Comparison of ENCODE assay signal across 12 cellular contexts in genomic region chr21:32463889-32464300, GRCh38. TPM values are rescaled to one million over a fixed set of nuclear protein-coding genes. Genes with fewer than 3 reads are reported as not detected.
DNase-seq lines count a peak whose midpoint lies in the region; ATAC-seq, FAIRE-seq and TF ChIP-seq lines count a peak whose summit lies in the region.
"Had no signal": no experiment of that assay in that cellular context is flagged by ENCODE, and none has a peak within 500 bp of the region (broad histone marks: within the 10 kb centered on the region; RNA-seq: fewer than 3 reads in every experiment).

No MANE protein-coding gene starts in this region.

- TF ChIP-seq CTCF in A549 (IDR thresholded peaks at IDR 0.05) (no peak), coronary artery (IDR thresholded peaks at IDR 0.05) (no peak)

- TF ChIP-seq POLR2A in A549 (IDR thresholded peaks at IDR 0.05; ENCODE audit: low read length), result no peak

- no peak for TF ChIP-seq RAD21 in A549 (conservative IDR thresholded peaks at IDR 0.05 in 1 of 2, IDR thresholded peaks at IDR 0.05 in 1 of 2)

- H3K9ac ChIP-seq in mesenchymal stem cell (ENCODE audit: low read length), result peak overlapping the region; percentile 19
- H3K9ac ChIP-seq: BLaER1 treated with 17β-estradiol and CSF1 and Interleukin-3, amounts not matched to agents 10 nM and 100 nM had no signal

- no peaks in the 10 kb centered on the region for H3K27me3 ChIP-seq in mesenchymal stem cell (ENCODE audit: control insufficient read depth in 1 of 2, insufficient read depth in 1 of 2, low read length in 2 of 2)
- H3K27me3 ChIP-seq: BLaER1 treated with 17β-estradiol and CSF1 and Interleukin-3, amounts not matched to agents 10 nM and 100 nM; upper lobe of left lung had no signal

- H2BK120ac ChIP-seq in mesenchymal stem cell (ENCODE audit: low read depth, low read length), result no peak overlapping the region

- H3K18ac ChIP-seq in mesenchymal stem cell (ENCODE audit: low read depth in 1 of 2, low read length in 2 of 2), result no peak overlapping the region

- ATAC-seq in A549 (peak; percentile 81 to 85), GM21529 (IDR thresholded peaks at IDR 0.05; ENCODE audit: unreplicated experiment) (no peak), HG03139 (IDR thresholded peaks at IDR 0.05; ENCODE audit: unreplicated experiment) (no peak)

- no peak overlapping the region for H2AFZ ChIP-seq in mesenchymal stem cell (ENCODE audit: low read depth, low read length)

- WGBS in A549 (ENCODE audit: missing lambda C conversion rate), result 3% methylated on average over 8 of the region's 8 CpGs
- WGBS in mesenchymal stem cell, result 92% methylated on average over 8 of the region's 8 CpGs

- DNase-seq in A549 (ENCODE audit: low read depth in 1 of 2, low spot score in 1 of 2) (peak in 1 of 2 experiments; percentile 90), M059J (ENCODE audit: low read depth) (peak; percentile 99), coronary artery (ENCODE audit: low spot score) (no peak), mesenchymal stem cell (no peak), Kasumi-1 (lab: John Stamatoyannopoulos, UW) (no peak), superior temporal gyrus (ENCODE audit: extremely low spot score) (no peak)
- DNase-seq: T-helper 9 cell, upper lobe of left lung had no signal

- H3K4me3 ChIP-seq in A549 (no peak overlapping the region), coronary artery (peak overlapping the region; percentile 45), mesenchymal stem cell (ENCODE audit: insufficient read depth in 1 of 2, low read depth in 1 of 2, low read length in 2 of 2) (no peak overlapping the region)
- H3K4me3 ChIP-seq: BLaER1 treated with 17β-estradiol and CSF1 and Interleukin-3, amounts not matched to agents 10 nM and 100 nM; upper lobe of left lung had no signal

- H3K4ac ChIP-seq in mesenchymal stem cell (ENCODE audit: low read depth in 1 of 2, low read length in 2 of 2), result no peak overlapping the region

- H3K4me2 ChIP-seq in A549, result peak overlapping the region; percentile 70
- H3K4me2 ChIP-seq in mesenchymal stem cell (ENCODE audit: low read length, poor library complexity, severe bottlenecking), result no peak overlapping the region
- H3K4me2 ChIP-seq: BLaER1 treated with 17β-estradiol and CSF1 and Interleukin-3, amounts not matched to agents 10 nM and 100 nM had no signal

- no peak overlapping the region for H3K14ac ChIP-seq in mesenchymal stem cell (ENCODE audit: low read length in 2 of 2)

- H3K23ac ChIP-seq in mesenchymal stem cell (ENCODE audit: low read length in 2 of 2), result no peak overlapping the region

- H3K9me3 ChIP-seq in A549 (no peaks in the 10 kb centered on the region), mesenchymal stem cell (ENCODE audit: control insufficient read depth, low read length) (no peaks in the 10 kb centered on the region)
- H3K9me3 ChIP-seq: upper lobe of left lung had no signal

- no peak overlapping the region for H4K91ac ChIP-seq in mesenchymal stem cell (ENCODE audit: low read length)

- no peak overlapping the region for H2BK12ac ChIP-seq in mesenchymal stem cell (ENCODE audit: low read length in 2 of 2)

- no peak overlapping the region for H2BK5ac ChIP-seq in mesenchymal stem cell (ENCODE audit: low read depth, low read length, poor library complexity, severe bottlenecking)

- POLR2A ChIA-PET in A549 (lab: Yijun Ruan, JAX), result interaction anchor here (1.2 to 1.6 kb wide), 4 partner anchors 12 to 52 kb away, joined by 3 to 10 read pairs (median 6); no protein-coding TSS in a partner anchor

- TF ChIP-seq EP300 in A549 (IDR thresholded peaks at IDR 0.05), result peak; percentile 57 to 88; a peak in 4 of 5 replicates

- H2BK15ac ChIP-seq in mesenchymal stem cell (ENCODE audit: low read depth, poor library complexity, severe bottlenecking), result no peak overlapping the region

- no peak for FAIRE-seq in A549 (lab: Jason Lieb, UNC)
- FAIRE-seq: keratinocyte had no signal

- H2AK5ac ChIP-seq in mesenchymal stem cell (ENCODE audit: low read length, severe bottlenecking), result no peak overlapping the region

- H3K27ac ChIP-seq in A549 (peak overlapping the region; percentile 97 to 99), coronary artery (peak overlapping the region; percentile 79), mesenchymal stem cell (ENCODE audit: low read length, poor library complexity, severe bottlenecking) (peak overlapping the region; percentile 28)
- H3K27ac ChIP-seq: BLaER1 treated with 17β-estradiol and CSF1 and Interleukin-3, amounts not matched to agents 10 nM and 100 nM had no signal

- H3K79me1 ChIP-seq in mesenchymal stem cell (replicated peaks; ENCODE audit: low read length, poor library complexity, severe bottlenecking), result no peaks in the 10 kb centered on the region

- CTCF ChIA-PET in A549 (lab: Yijun Ruan, JAX), result interaction anchor here (0.7 to 2.9 kb wide), 3 partner anchors 28 to 137 kb away, joined by 3 to 14 read pairs (median 3); no protein-coding TSS in a partner anchor

- H3K4me1 ChIP-seq in A549, result peaks cover 76% of the 10 kb centered on the region
- no peaks in the 10 kb centered on the region for H3K4me1 ChIP-seq in mesenchymal stem cell (ENCODE audit: control insufficient read depth, insufficient read depth, low read depth, low read length)
- H3K4me1 ChIP-seq: BLaER1 treated with 17β-estradiol and CSF1 and Interleukin-3, amounts not matched to agents 10 nM and 100 nM had no signal

- H3K36me3 ChIP-seq in mesenchymal stem cell (ENCODE audit: control insufficient read depth in 1 of 2, insufficient read depth in 2 of 2, low read depth in 1 of 2, low read length in 2 of 2), result peaks cover 0 to 27% of the 10 kb centered on the region in 2 experiments
- H3K36me3 ChIP-seq: BLaER1 treated with 17β-estradiol and CSF1 and Interleukin-3, amounts not matched to agents 10 nM and 100 nM had no signal

- H4K8ac ChIP-seq in mesenchymal stem cell (ENCODE audit: low read length), result no peak overlapping the region

TF ChIP-seq in A549, 52 proteins besides CTCF, POLR2A, EP300 and RAD21 (continues in another document):
- TF ChIP-seq NFE2L2 (conservative IDR thresholded peaks at IDR 0.05; ENCODE audit: low read length), result no peak
- peak; percentile 95 for TF ChIP-seq MAFK (IDR thresholded peaks at IDR 0.05; ENCODE audit: partially characterized antibody)
- no peak for TF ChIP-seq SREBF2 (IDR thresholded peaks at IDR 0.05)
- TF ChIP-seq RARB (CRISPR knock-in tag; IDR thresholded peaks at IDR 0.05), result no peak
- no peak for TF ChIP-seq MYC (IDR thresholded peaks at IDR 0.05; ENCODE audit: borderline replicate concordance, low read length)
- no peak for TF ChIP-seq ZC3H11A (IDR thresholded peaks at IDR 0.05)
- TF ChIP-seq USF2 (IDR thresholded peaks at IDR 0.05), result no peak
- no peak for TF ChIP-seq FOXS1 (CRISPR knock-in tag; IDR thresholded peaks at IDR 0.05)
- no peak for TF ChIP-seq RNF2 (IDR thresholded peaks at IDR 0.05; ENCODE audit: borderline replicate concordance, low read depth)
- TF ChIP-seq, protein P1, sequence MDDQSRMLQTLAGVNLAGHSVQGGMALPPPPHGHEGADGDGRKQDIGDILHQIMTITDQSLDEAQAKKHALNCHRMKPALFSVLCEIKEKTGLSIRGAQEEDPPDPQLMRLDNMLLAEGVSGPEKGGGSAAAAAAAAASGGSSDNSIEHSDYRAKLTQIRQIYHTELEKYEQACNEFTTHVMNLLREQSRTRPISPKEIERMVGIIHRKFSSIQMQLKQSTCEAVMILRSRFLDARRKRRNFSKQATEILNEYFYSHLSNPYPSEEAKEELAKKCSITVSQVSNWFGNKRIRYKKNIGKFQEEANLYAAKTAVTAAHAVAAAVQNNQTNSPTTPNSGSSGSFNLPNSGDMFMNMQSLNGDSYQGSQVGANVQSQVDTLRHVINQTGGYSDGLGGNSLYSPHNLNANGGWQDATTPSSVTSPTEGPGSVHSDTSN (IDR thresholded peaks at IDR 0.05), result no peak
- TF ChIP-seq TP53 (CRISPR knock-in tag; IDR thresholded peaks at IDR 0.05), result no peak
- no peak for TF ChIP-seq ATOH8 (CRISPR knock-in tag; IDR thresholded peaks at IDR 0.05; ENCODE audit: low read depth)
- TF ChIP-seq BCL3 (IDR thresholded peaks at IDR 0.05), result 0 out of 3 replicates have a peak, but pooled peaks have one; percentile 49
- TF ChIP-seq HOXB5 (CRISPR knock-in tag; IDR thresholded peaks at IDR 0.05), result no peak
- TF ChIP-seq CHD4 (IDR thresholded peaks at IDR 0.05; ENCODE audit: borderline replicate concordance), result no peak
- TF ChIP-seq EHF (CRISPR knock-in tag; IDR thresholded peaks at IDR 0.05), result no peak

RNA-seq across cellular contexts. Expression of gene EVA1C, which starts 51.4 kb away (rescaled TPM):
- polyA plus RNA-seq in A549 (2011; rRNA removed) (41.1 and 45.5 TPM in 2 replicates), A549 (2017; fragmentation: RNase III; extraction: RNeasy Plus Mini Kit Qiagen cat#74134 plus additional on column Dnase treatment) (42.3 to 50.4 TPM (median 48.0 TPM) in 3 replicates)
- polyA plus RNA-seq in A549 (2012; cell fraction: cytosol; rRNA removed), result 14.5 and 15.7 TPM in 2 replicates
- 13.0 and 15.6 TPM in 2 replicates for polyA plus RNA-seq in A549 (2012; cell fraction: nucleus; rRNA removed)
- 22.8 and 29.4 TPM in 2 replicates for polyA minus RNA-seq in A549 (2011; rRNA and poly(A)+ RNA removed)
- 8.1 and 10.4 TPM in 2 replicates for total RNA-seq in M059J (2014; rRNA removed; shearing (Covaris generic))
- polyA plus RNA-seq in mesenchymal stem cell (2013, experiment 1 of 2), result not detected
- not detected for polyA plus RNA-seq in mesenchymal stem cell (2013, experiment 2 of 2)

Comparison
In these comparisons a context has a peak if more than half of its experiments do, and no peak if none do; other contexts are left out.
1. ATAC-seq: peak in A549 (2 of 2); none in GM21529 (single experiment) and HG03139 (single experiment).
2. H3K27ac ChIP-seq: peak in every context shown above with its lines; median percentile 98 in A549; 79 in coronary artery; 28 in mesenchymal stem cell.